Comparison of ENCODE assay signal across 12 cellular contexts in the genomic region with DNA sequence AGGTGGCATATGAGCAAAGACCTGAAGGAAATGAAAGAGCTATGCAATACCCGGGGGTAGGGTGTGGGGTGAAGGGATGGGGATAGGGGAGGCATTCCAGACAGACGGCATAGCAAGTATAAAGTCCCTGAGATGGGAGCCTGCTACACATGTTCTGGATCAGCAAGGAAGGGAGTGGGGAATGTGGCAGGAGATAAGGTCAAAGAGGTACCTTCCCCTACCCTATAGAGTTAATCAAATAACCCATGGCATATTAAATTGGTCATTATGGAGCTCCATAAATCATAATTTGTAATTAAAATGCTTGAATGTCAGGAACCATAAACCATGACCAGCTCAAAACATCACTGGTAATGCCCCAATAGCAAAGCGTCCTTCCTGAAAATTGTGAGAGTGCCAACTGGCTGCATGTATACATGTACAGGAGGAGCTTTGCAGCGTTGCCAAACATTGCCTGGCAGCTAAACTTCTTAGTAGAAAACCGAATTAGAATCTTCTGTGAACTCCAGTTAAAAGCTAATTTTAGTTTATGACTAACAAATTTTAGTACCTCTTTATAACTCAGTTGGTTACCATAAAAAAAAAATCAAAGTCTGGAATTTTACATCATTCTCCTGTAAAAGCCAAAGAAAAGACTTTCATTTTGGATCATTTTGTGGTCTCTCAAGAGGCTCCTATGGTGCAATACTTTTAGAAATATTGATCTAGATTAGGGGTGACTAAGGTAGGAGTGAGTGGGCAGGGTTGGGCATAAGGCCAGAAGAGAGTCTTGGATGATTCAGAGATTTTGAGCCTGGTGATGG. TPM values are rescaled to one million over a fixed set of nuclear protein-coding genes. Genes with fewer than 3 reads are reported as not detected.
A peak's percentile ranks its signal among the peaks of the same experiment; 100 is the strongest.
DNase-seq lines count a peak whose midpoint lies in the region; TF ChIP-seq lines count a peak whose summit lies in the region.
"Had no signal": no experiment of that assay in that cellular context is flagged by ENCODE, and none has a peak within 500 bp of the region (broad histone marks: within the 10 kb centered on the region; RNA-seq: fewer than 3 reads in every experiment).

No MANE protein-coding gene starts in this region.

- H3K4me2 ChIP-seq in fibroblast of lung (ENCODE audit: extremely low read depth, insufficient read depth, low read length), result no peak overlapping the region
- no peak overlapping the region for H3K4me2 ChIP-seq in Karpas-422 (ENCODE audit: low read depth, low read length, poor library complexity, severe bottlenecking)
- H3K4me2 ChIP-seq: KMS-11 had no signal

- H3K79me2 ChIP-seq in fibroblast of lung (ENCODE audit: control insufficient read depth, insufficient read depth, low read length) (no peaks in the 10 kb centered on the region), Karpas-422 (ENCODE audit: low read length) (no peaks in the 10 kb centered on the region)

- H3K36me3 ChIP-seq in fibroblast of lung (ENCODE audit: control insufficient read depth, insufficient read depth, low read length) (no peaks in the 10 kb centered on the region), Karpas-422 (ENCODE audit: insufficient read depth, low read length) (no peaks in the 10 kb centered on the region)
- H3K36me3 ChIP-seq: right lobe of liver had no signal

- H3K4me1 Mint-ChIP-seq in activated CD4-positive, alpha-beta memory T cell treated with anti-CD3 and anti-CD28 coated beads for 36 hours (ENCODE audit: low read depth), result peaks cover 14% of the 10 kb centered on the region
- peaks cover 16% of the 10 kb centered on the region for H3K4me1 Mint-ChIP-seq in activated CD4-positive, alpha-beta memory T cell treated with anti-CD3 and anti-CD28 coated beads, Interleukin-2, amount 10 ng/mL, durations not matched to agents 7 days and 5 days

- H3K4me1 ChIP-seq in fibroblast of lung (ENCODE audit: control insufficient read depth, extremely low read depth, insufficient read depth, low read length) (no peaks in the 10 kb centered on the region), Karpas-422 (ENCODE audit: low read length) (peaks cover 6% of the 10 kb centered on the region)

- no peaks in the 10 kb centered on the region for H4K20me1 ChIP-seq in fibroblast of lung (ENCODE audit: control insufficient read depth, extremely low read depth, insufficient read depth, low read length)
- no peaks in the 10 kb centered on the region for H4K20me1 ChIP-seq in Karpas-422 (ENCODE audit: insufficient read depth, low read depth, low read length)

- H3K27ac ChIP-seq in fibroblast of lung (ENCODE audit: insufficient read depth, low read length), result no peak overlapping the region
- no peak overlapping the region for H3K27ac ChIP-seq in Karpas-422 (ENCODE audit: low read length)
- H3K27ac ChIP-seq: KMS-11, right lobe of liver had no signal

- H3K27me3 Mint-ChIP-seq in activated CD4-positive, alpha-beta memory T cell treated with anti-CD3 and anti-CD28 coated beads for 36 hours, result peaks cover 10% of the 10 kb centered on the region
- H3K27me3 Mint-ChIP-seq in activated CD4-positive, alpha-beta memory T cell treated with anti-CD3 and anti-CD28 coated beads, Interleukin-2, amount 10 ng/mL, durations not matched to agents 7 days and 5 days, result peaks cover 20% of the 10 kb centered on the region

- H3K9me2 ChIP-seq in Karpas-422 (replicated peaks; ENCODE audit: insufficient read depth, low read length), result no peaks in the 10 kb centered on the region

- POLR2A ChIA-PET in activated CD4-positive, alpha-beta memory T cell treated with anti-CD3 and anti-CD28 coated beads for 36 hours (lab: Charles Lee), result interaction anchor here (0.7 to 1.6 kb wide), 3 partner anchors 8 to 29 kb away, joined by 3 to 5 read pairs (median 4); no protein-coding TSS in a partner anchor
- POLR2A ChIA-PET in activated CD4-positive, alpha-beta memory T cell treated with anti-CD3 and anti-CD28 coated beads, Interleukin-2, amount 10 ng/mL, durations not matched to agents 7 days and 5 days (lab: Charles Lee), result no interaction called here

- H3K9me3 ChIP-seq in fibroblast of lung (ENCODE audit: control insufficient read depth, insufficient read depth, low read depth, low read length) (no peaks in the 10 kb centered on the region), Karpas-422 (ENCODE audit: low read length) (no peaks in the 10 kb centered on the region)
- H3K9me3 ChIP-seq: right lobe of liver had no signal

- H3K27me3 ChIP-seq in fibroblast of lung (ENCODE audit: control insufficient read depth, insufficient read depth, low read length) (peaks cover 12% of the 10 kb centered on the region), Karpas-422 (ENCODE audit: low read length) (no peaks in the 10 kb centered on the region)
- H3K27me3 ChIP-seq: right lobe of liver had no signal

- H2AFZ ChIP-seq in fibroblast of lung (ENCODE audit: low read length), result no peak overlapping the region
- H2AFZ ChIP-seq in Karpas-422 (ENCODE audit: low read length), result no peak overlapping the region

- CTCF ChIA-PET in activated CD4-positive, alpha-beta memory T cell treated with anti-CD3 and anti-CD28 coated beads for 36 hours (lab: Charles Lee), result interaction anchor here (1.0 to 1.4 kb wide), 4 partner anchors 25 to 59 kb away, joined by 3 to 8 read pairs (median 4); no protein-coding TSS in a partner anchor
- CTCF ChIA-PET in activated CD4-positive, alpha-beta memory T cell treated with anti-CD3 and anti-CD28 coated beads, Interleukin-2, amount 10 ng/mL, durations not matched to agents 7 days and 5 days (lab: Charles Lee), result interaction anchor here (1.7 kb wide), 1 partner anchor 12 kb away, joined by 3 read pairs; no protein-coding TSS in a partner anchor

- H3K4me3 ChIP-seq in fibroblast of lung (replicated peaks in 1 of 4; ENCODE audit: control extremely low read depth in 1 of 4, insufficient read depth in 1 of 4, low read depth in 3 of 4, low read length in 4 of 4), result no peak overlapping the region
- no peak overlapping the region for H3K4me3 ChIP-seq in Karpas-422 (ENCODE audit: low read length)
- H3K4me3 ChIP-seq: right lobe of liver had no signal

- H3K27ac Mint-ChIP-seq in activated CD4-positive, alpha-beta memory T cell treated with anti-CD3 and anti-CD28 coated beads for 36 hours, result peak overlapping the region; percentile 13
- no peak overlapping the region for H3K27ac Mint-ChIP-seq in activated CD4-positive, alpha-beta memory T cell treated with anti-CD3 and anti-CD28 coated beads, Interleukin-2, amount 10 ng/mL, durations not matched to agents 7 days and 5 days
- H3K27ac Mint-ChIP-seq: T-helper 1 cell treated with Interleukin-12 subunit alpha and Interleukin-12 subunit beta and Interleukin-4 antibody, amounts not matched to agents 30 μg/mL and 1 μg/mL, for 36 hours had no signal

- H3K4me3 Mint-ChIP-seq in activated CD4-positive, alpha-beta memory T cell treated with anti-CD3 and anti-CD28 coated beads for 36 hours, result no peak overlapping the region
- H3K4me3 Mint-ChIP-seq in activated CD4-positive, alpha-beta memory T cell treated with anti-CD3 and anti-CD28 coated beads, Interleukin-2, amount 10 ng/mL, durations not matched to agents 7 days and 5 days, result no peak overlapping the region
- H3K4me3 Mint-ChIP-seq: T-helper 1 cell treated with Interleukin-12 subunit alpha and Interleukin-12 subunit beta and Interleukin-4 antibody, amounts not matched to agents 30 μg/mL and 1 μg/mL, for 36 hours had no signal

- intact Hi-C loops in activated CD4-positive, alpha-beta memory T cell treated with anti-CD3 and anti-CD28 coated beads for 36 hours (cut with micrococcal nuclease), result no loop called here

- H3K9ac ChIP-seq in fibroblast of lung (ENCODE audit: insufficient read depth, low read length) (no peak overlapping the region), Karpas-422 (ENCODE audit: low read length) (no peak overlapping the region)
- H3K9ac ChIP-seq: KMS-11 had no signal

- no peak for TF ChIP-seq CTCF in fibroblast of lung (conservative IDR thresholded peaks at IDR 0.05 in 1 of 2, IDR thresholded peaks at IDR 0.05 in 1 of 2; ENCODE audit: low read depth in 1 of 2, low read length in 2 of 2)

- DNase-seq in activated CD4-positive, alpha-beta memory T cell treated with anti-CD3 and anti-CD28 coated beads for 36 hours, result peak; percentile 86
- no peak for DNase-seq in activated CD4-positive, alpha-beta memory T cell treated with anti-CD3 and anti-CD28 coated beads, Interleukin-2, amount 10 ng/mL, durations not matched to agents 7 days and 5 days
- DNase-seq in SK-N-DZ (ENCODE audit: low spot score) (peak; percentile 91), fibroblast of lung (ENCODE audit: low read depth in 2 of 2) (peak; percentile 9 to 79), Karpas-422 (no peak)
- DNase-seq in stimulated activated CD8-positive, alpha-beta memory T cell treated with anti-CD3 and anti-CD28 coated beads, Interleukin-7, amount 100 ng/mL, for 24 hours (ENCODE audit: low read depth), result peak; percentile 41
- DNase-seq in NK-92 treated with Interleukin-12 subunit alpha and Interleukin-12 subunit beta, amount 100 ng/mL, for 24 hours (lab: John Stamatoyannopoulos, UW), result no peak
- DNase-seq in effector CD8-positive, alpha-beta T cell (lab: John Stamatoyannopoulos, UW), result no peak
- DNase-seq: left colon, right lobe of liver had no signal

- H3K36me3 Mint-ChIP-seq in activated CD4-positive, alpha-beta memory T cell treated with anti-CD3 and anti-CD28 coated beads for 36 hours, result no peaks in the 10 kb centered on the region
- H3K36me3 Mint-ChIP-seq in activated CD4-positive, alpha-beta memory T cell treated with anti-CD3 and anti-CD28 coated beads, Interleukin-2, amount 10 ng/mL, durations not matched to agents 7 days and 5 days (ENCODE audit: low read depth), result no peaks in the 10 kb centered on the region

- no peaks in the 10 kb centered on the region for H3K9me3 Mint-ChIP-seq in activated CD4-positive, alpha-beta memory T cell treated with anti-CD3 and anti-CD28 coated beads for 36 hours
- H3K9me3 Mint-ChIP-seq in activated CD4-positive, alpha-beta memory T cell treated with anti-CD3 and anti-CD28 coated beads, Interleukin-2, amount 10 ng/mL, durations not matched to agents 7 days and 5 days, result no peaks in the 10 kb centered on the region
- H3K9me3 Mint-ChIP-seq: T-helper 1 cell treated with Interleukin-12 subunit alpha and Interleukin-12 subunit beta and Interleukin-4 antibody, amounts not matched to agents 30 μg/mL and 1 μg/mL, for 36 hours had no signal

RNA-seq across cellular contexts. Expression of a gene that starts 4.7 kb away (rescaled TPM):
- total RNA-seq in activated CD4-positive, alpha-beta memory T cell treated with anti-CD3 and anti-CD28 coated beads for 36 hours, result under 1 TPM; 0.19 to 0.69 TPM
- not detected for total RNA-seq in activated CD4-positive, alpha-beta memory T cell treated with anti-CD3 and anti-CD28 coated beads, Interleukin-2, amount 10 ng/mL, durations not matched to agents 7 days and 5 days
- polyA plus RNA-seq in SK-N-DZ (2014; cell fraction: cytosol; rRNA removed), result 1.3 and 1.6 TPM in 2 replicates
- polyA plus RNA-seq in SK-N-DZ (2014; cell fraction: nucleus; rRNA removed), result 12.6 and 21.7 TPM in 2 replicates
- not detected in 2 replicates for total RNA-seq in fibroblast of lung
- not detected in 2 replicates for polyA plus RNA-seq in fibroblast of lung
- polyA plus RNA-seq in fibroblast of lung (2012), result not detected in 2 replicates
- polyA minus RNA-seq in fibroblast of lung (ENCODE audit: low replicate concordance), result not detected in 2 replicates
- total RNA-seq in Karpas-422 (2014; rRNA removed; shearing (Covaris generic); ENCODE audit: low replicate concordance), result 1.6 and 3.4 TPM in 2 replicates
- total RNA-seq: left colon, right lobe of liver had no signal

RNA-seq across cellular contexts. Expression of a gene that starts 4.9 kb away (rescaled TPM):
- 10 to 100 TPM; 13.3 to 13.8 TPM for total RNA-seq in activated CD4-positive, alpha-beta memory T cell treated with anti-CD3 and anti-CD28 coated beads for 36 hours
- total RNA-seq in activated CD4-positive, alpha-beta memory T cell treated with anti-CD3 and anti-CD28 coated beads, Interleukin-2, amount 10 ng/mL, durations not matched to agents 7 days and 5 days, result 10 to 100 TPM; 12.3 to 13.2 TPM
- 29.1 and 34.2 TPM in 2 replicates for polyA plus RNA-seq in SK-N-DZ (2014; cell fraction: cytosol; rRNA removed)
- 27.9 and 30.5 TPM in 2 replicates for polyA plus RNA-seq in SK-N-DZ (2014; cell fraction: nucleus; rRNA removed)
- 3.3 and 5.3 TPM in 2 replicates for total RNA-seq in fibroblast of lung
- polyA plus RNA-seq in fibroblast of lung, result 7.3 and 8.8 TPM in 2 replicates
- polyA plus RNA-seq in fibroblast of lung (2012), result 9.4 and 10.5 TPM in 2 replicates
- polyA minus RNA-seq in fibroblast of lung (ENCODE audit: low replicate concordance), result 16.8 and 19.6 TPM in 2 replicates
- total RNA-seq in Karpas-422 (2014; rRNA removed; shearing (Covaris generic); ENCODE audit: low replicate concordance), result 3.7 and 4.5 TPM in 2 replicates

RNA-seq across cellular contexts. Expression of a gene that starts 59.5 kb away (rescaled TPM):
- total RNA-seq in activated CD4-positive, alpha-beta memory T cell treated with anti-CD3 and anti-CD28 coated beads for 36 hours, result under 1 TPM; 0.26 to 0.36 TPM
- total RNA-seq in activated CD4-positive, alpha-beta memory T cell treated with anti-CD3 and anti-CD28 coated beads, Interleukin-2, amount 10 ng/mL, durations not matched to agents 7 days and 5 days, result not detected
- 50.2 and 61.0 TPM in 2 replicates for polyA plus RNA-seq in SK-N-DZ (2014; cell fraction: cytosol; rRNA removed)
- polyA plus RNA-seq in SK-N-DZ (2014; cell fraction: nucleus; rRNA removed), result 21.5 and 35.3 TPM in 2 replicates
- total RNA-seq in fibroblast of lung, result under 0.01 TPM in 1 of 2 replicates, not detected in the other
- 0.07 TPM in 1 of 2 replicates, not detected in the other for polyA plus RNA-seq in fibroblast of lung
- polyA plus RNA-seq in fibroblast of lung (2012), result 0.21 TPM in 1 of 2 replicates, not detected in the other
- polyA minus RNA-seq in fibroblast of lung (ENCODE audit: low replicate concordance), result not detected in 2 replicates
- total RNA-seq in Karpas-422 (2014; rRNA removed; shearing (Covaris generic); ENCODE audit: low replicate concordance), result 14.1 and 16.0 TPM in 2 replicates

Comparison
In these comparisons a context has a peak if more than half of its experiments do, and no peak if none do; other contexts are left out.
1. DNase-seq: peak in activated CD4-positive, alpha-beta memory T cell treated with anti-CD3 and anti-CD28 coated beads for 36 hours (single experiment), SK-N-DZ (single experiment), fibroblast of lung (2 of 2) and stimulated activated CD8-positive, alpha-beta memory T cell treated with anti-CD3 and anti-CD28 coated beads, Interleukin-7, amount 100 ng/mL, for 24 hours (single experiment); none in activated CD4-positive, alpha-beta memory T cell treated with anti-CD3 and anti-CD28 coated beads, Interleukin-2, amount 10 ng/mL, durations not matched to agents 7 days and 5 days (single experiment), Karpas-422 (single experiment), NK-92 treated with Interleukin-12 subunit alpha and Interleukin-12 subunit beta, amount 100 ng/mL, for 24 hours (single experiment) and effector CD8-positive, alpha-beta T cell (single experiment).
2. RNA of a gene that starts 59.5 kb away (total RNA-seq): 14.1 to 16.0 TPM in Karpas-422; 0.26 to 0.36 TPM in activated CD4-positive, alpha-beta memory T cell treated with anti-CD3 and anti-CD28 coated beads for 36 hours, not detected in activated CD4-positive, alpha-beta memory T cell treated with anti-CD3 and anti-CD28 coated beads, Interleukin-2, amount 10 ng/mL, durations not matched to agents 7 days and 5 days and under 0.01 TPM in fibroblast of lung; every median in the first group is over 10 times any median in the second.